ENCODE assay signal across 1 cellular context in genomic region chr3:183447206-183448001, GRCh38.
A peak's percentile ranks its signal among the peaks of the same experiment; 100 is the strongest.
TF ChIP-seq lines count a peak whose summit lies in the region.

No MANE protein-coding gene starts in this region.

TF ChIP-seq in HepG2, 621 proteins besides CTCF, POLR2A, EP300 and RAD21 (continued from another document):
- TF ChIP-seq ZNF280B (CRISPR knock-in tag; IDR thresholded peaks at IDR 0.05; ENCODE audit: borderline replicate concordance): peak; percentile 96
- peak; percentile 59; the same call in 1 of the 2 replicates for TF ChIP-seq KDM4B (CRISPR knock-in tag; IDR thresholded peaks at IDR 0.05)
- no peak for TF ChIP-seq ONECUT2 (CRISPR knock-in tag; IDR thresholded peaks at IDR 0.05)
- TF ChIP-seq ZNF235 (CRISPR knock-in tag; IDR thresholded peaks at IDR 0.05; ENCODE audit: borderline replicate concordance): peak; percentile 88; the same call in 1 of the 2 replicates
- TF ChIP-seq SRSF9 (IDR thresholded peaks at IDR 0.05; ENCODE audit: borderline replicate concordance, insufficient read depth, low read depth, low read length, poor library complexity, severe bottlenecking): no peak
- TF ChIP-seq REPIN1 (CRISPR knock-in tag; IDR thresholded peaks at IDR 0.05; ENCODE audit: borderline replicate concordance, low read depth): peak; percentile 86; the same call in 1 of the 2 replicates
- no peak for TF ChIP-seq MIER2 (CRISPR knock-in tag; IDR thresholded peaks at IDR 0.05)
- no peak for TF ChIP-seq ATF3 (CRISPR knock-in tag; IDR thresholded peaks at IDR 0.05)
- no peak for TF ChIP-seq CENPX (CRISPR knock-in tag; IDR thresholded peaks at IDR 0.05)
- 0 out of 2 replicates have a peak, but pooled peaks have one; percentile 24 for TF ChIP-seq ARNTL (CRISPR knock-in tag; IDR thresholded peaks at IDR 0.05)
- no peak for TF ChIP-seq ZFP36L2 (CRISPR knock-in tag; IDR thresholded peaks at IDR 0.05)
- TF ChIP-seq ZNF639 (CRISPR knock-in tag; conservative IDR thresholded peaks at IDR 0.05): peak; percentile 83; the same call in 1 of the 2 replicates
- TF ChIP-seq RARG (CRISPR knock-in tag; IDR thresholded peaks at IDR 0.05; ENCODE audit: low read depth): no peak
- 0 out of 2 replicates have a peak, but pooled peaks have one; percentile 9 for TF ChIP-seq ZBTB43 (CRISPR knock-in tag; conservative IDR thresholded peaks at IDR 0.05)
- TF ChIP-seq HNF1B (CRISPR knock-in tag; IDR thresholded peaks at IDR 0.05): peak; percentile 90
